ENCODE assay signal across 7 cellular contexts in genomic region chr15:82504074-82504473, GRCh38. TPM values are rescaled to one million over a fixed set of nuclear protein-coding genes. Genes with fewer than 3 reads are reported as not detected.
DNase-seq lines count a peak whose midpoint lies in the region; ATAC-seq, FAIRE-seq and TF ChIP-seq lines count a peak whose summit lies in the region.
"Not testable (repeated sequence)": the region's sequence is repeated elsewhere in the genome, so short reads cannot be mapped to it uniquely, and the experiment has no call there.

No MANE protein-coding gene starts in this region.

- dilution Hi-C loops in IMR-90 (cut with HindIII; ENCODE audit: low sequenced_read_pairs, unreplicated experiment): not testable (repeated sequence)

- not testable (repeated sequence) for DNase-seq in IMR-90; left lung; lower lobe of right lung; neural progenitor cell (ENCODE audit: low spot score); upper lobe of right lung; uterus

- not testable (repeated sequence) for H3K4me2 ChIP-seq in IMR-90 (ENCODE audit: low read depth, low read length); neural progenitor cell

- H2BK15ac ChIP-seq in IMR-90 (ENCODE audit: low read depth, low read length): not testable (repeated sequence)

- not testable (repeated sequence) for H3K9me3 ChIP-seq in IMR-90 (ENCODE audit: control insufficient read depth, insufficient read depth, low read length); left lung; lower lobe of right lung; neural progenitor cell (ENCODE audit: low read depth); upper lobe of right lung; uterus

- H3F3A ChIP-seq in neural progenitor cell (ENCODE audit: low read depth): not testable (repeated sequence)

- not testable (repeated sequence) for H4K5ac ChIP-seq in IMR-90 (ENCODE audit: low read depth, low read length)

- peak; percentile 67 for ATAC-seq in IMR-90 (ENCODE audit: low read depth)
- ATAC-seq in left lung: peak; percentile 78
- peak; percentile 54 to 83 for ATAC-seq in lower lobe of right lung
- peak; percentile 54 for ATAC-seq in upper lobe of right lung

- not testable (repeated sequence) for H2BK5ac ChIP-seq in IMR-90 (ENCODE audit: low read depth, low read length, poor library complexity, severe bottlenecking)

- not testable (repeated sequence) for H3K4me1 ChIP-seq in IMR-90 (ENCODE audit: control insufficient read depth, insufficient read depth, low read length); left lung; lower lobe of right lung; neural progenitor cell; upper lobe of right lung; uterus

- not testable (repeated sequence) for H3K79me1 ChIP-seq in IMR-90 (ENCODE audit: low read depth in 1 of 2, low read length in 2 of 2)

- not testable (repeated sequence) for H3K4me3 Mint-ChIP-seq in neural progenitor cell

- not testable (repeated sequence) for H3K9me3 Mint-ChIP-seq in neural progenitor cell

- H3K23ac ChIP-seq in IMR-90 (ENCODE audit: low read depth, low read length): not testable (repeated sequence)

- no CpG with 5 or more reads among the region's 3 CpGs for WGBS in IMR-90 (ENCODE audit: extremely low coverage in 2 of 2, insufficient read length in 1 of 2), 2 experiments

- not testable (repeated sequence) for H3K36me3 ChIP-seq in IMR-90 (ENCODE audit: control insufficient read depth, insufficient read depth, low read length); left lung; lower lobe of right lung; neural progenitor cell; upper lobe of right lung; uterus

- H3K18ac ChIP-seq in IMR-90 (ENCODE audit: low read depth, low read length): not testable (repeated sequence)

- intact Hi-C loops in IMR-90 (cut with micrococcal nuclease); left lung (cut with DNase I); lower lobe of right lung (cut with DNase I); upper lobe of right lung (cut with DNase I); uterus (cut with DNase I; ENCODE audit: low total_unique reads): not testable (repeated sequence)

- not testable (repeated sequence) for H4K91ac ChIP-seq in IMR-90 (ENCODE audit: insufficient read depth, low read depth, low read length)

- not testable (repeated sequence) for TF ChIP-seq CTCF in IMR-90 (conservative IDR thresholded peaks at IDR 0.05; ENCODE audit: low read depth, low read length); left lung (IDR thresholded peaks at IDR 0.05); lower lobe of right lung (IDR thresholded peaks at IDR 0.05); neural progenitor cell (IDR thresholded peaks at IDR 0.05); upper lobe of right lung (IDR thresholded peaks at IDR 0.05); uterus (IDR thresholded peaks at IDR 0.05)

- H2BK120ac ChIP-seq in IMR-90 (ENCODE audit: low read depth, low read length): not testable (repeated sequence)

- H4K8ac ChIP-seq in IMR-90 (ENCODE audit: low read depth in 2 of 2, low read length in 2 of 2): not testable (repeated sequence)

- H3K4ac ChIP-seq in IMR-90 (ENCODE audit: low read depth, low read length): not testable (repeated sequence)

- TF ChIP-seq RAD21 in IMR-90 (IDR thresholded peaks at IDR 0.05; ENCODE audit: low read length): not testable (repeated sequence)

- H3K27me3 ChIP-seq in IMR-90 (ENCODE audit: control insufficient read depth, insufficient read depth, low read length); left lung; lower lobe of right lung (ENCODE audit: low read depth); neural progenitor cell; upper lobe of right lung; uterus: not testable (repeated sequence)

- peaks cover 21% of the 10 kb centered on the region for H3K79me2 ChIP-seq in neural progenitor cell (ENCODE audit: low read depth)

- H3K27ac ChIP-seq in IMR-90 (ENCODE audit: insufficient read depth, low read length); left lung; lower lobe of right lung; upper lobe of right lung: not testable (repeated sequence)
- H3K27ac ChIP-seq in neural progenitor cell (peak overlapping the region; percentile 29), uterus (peak overlapping the region; percentile 62 to 68)

- not testable (repeated sequence) for TF ChIP-seq POLR2A in IMR-90 (IDR thresholded peaks at IDR 0.05; ENCODE audit: low read depth, low read length); uterus (IDR thresholded peaks at IDR 0.05)

- H4K20me1 ChIP-seq in IMR-90 (ENCODE audit: insufficient read depth, low read length): not testable (repeated sequence)
- H4K20me1 ChIP-seq in neural progenitor cell (ENCODE audit: low read depth): peaks cover 18% of the 10 kb centered on the region

- not testable (repeated sequence) for H2AK5ac ChIP-seq in IMR-90 (ENCODE audit: low read depth, low read length)

- H3K36me3 Mint-ChIP-seq in neural progenitor cell: not testable (repeated sequence)

- H2BK20ac ChIP-seq in IMR-90 (ENCODE audit: low read depth, low read length): not testable (repeated sequence)

- H3K9ac ChIP-seq in IMR-90 (ENCODE audit: low read depth, low read length); neural progenitor cell: not testable (repeated sequence)

- not testable (repeated sequence) for H3K27ac Mint-ChIP-seq in neural progenitor cell

- not testable (repeated sequence) for H3K4me1 Mint-ChIP-seq in neural progenitor cell

- POLR2A ChIA-PET in IMR-90 (lab: Charles Lee; ENCODE audit: unreplicated experiment): not testable (repeated sequence)

- not testable (repeated sequence) for H2AFZ ChIP-seq in IMR-90 (replicated peaks; ENCODE audit: low read length, poor library complexity); neural progenitor cell (replicated peaks)

- not testable (repeated sequence) for H3K27me3 Mint-ChIP-seq in neural progenitor cell (ENCODE audit: insufficient read depth, low read depth)

- not testable (repeated sequence) for H3K4me3 ChIP-seq in IMR-90 (ENCODE audit: insufficient read depth, low read depth, low read length); left lung; lower lobe of right lung; neural progenitor cell; upper lobe of right lung; uterus

- not testable (repeated sequence) for H2AK9ac ChIP-seq in IMR-90 (replicated peaks; ENCODE audit: low read depth, low read length, poor library complexity)

- not testable (repeated sequence) for H3K9me1 ChIP-seq in IMR-90 (ENCODE audit: insufficient read depth, low read length)

- H3K14ac ChIP-seq in IMR-90 (replicated peaks; ENCODE audit: low read depth, low read length): not testable (repeated sequence)

- CTCF ChIA-PET in IMR-90 (lab: Yijun Ruan, JAX): not testable (repeated sequence)

- in situ Hi-C loops in IMR-90 (cut with MboI; ENCODE audit: low sequenced_read_pairs): not testable (repeated sequence)

- not testable (repeated sequence) for H3K56ac ChIP-seq in IMR-90 (ENCODE audit: extremely low read depth, insufficient read depth, low read length)

- BruUV-seq in IMR-90 (replicated peaks; lab: Mats Ljungman, UMichigan): not testable (repeated sequence)

- peak; percentile 90 for FAIRE-seq in endometrium (lab: Jason Lieb, UNC)

RNA-seq across cellular contexts. Expression of gene RPS17, which starts 36.2 kb away (rescaled TPM):
- 2,617 and 3,477 TPM in 2 replicates for total RNA-seq in IMR-90 (2012; rRNA removed)
- 4,201 and 5,358 TPM in 2 replicates for polyA plus RNA-seq in IMR-90 (2012; rRNA removed)
- 3,823 and 3,949 TPM in 2 replicates for polyA plus RNA-seq in IMR-90 (2012; cell fraction: cytosol; rRNA removed)
- polyA plus RNA-seq in IMR-90 (2012; cell fraction: nucleus; rRNA removed; ENCODE audit: low replicate concordance): 543 and 2,209 TPM in 2 replicates
- 1,000 to 10,000 TPM; 1,218 to 1,390 TPM for total RNA-seq in left lung
- total RNA-seq in lower lobe of right lung: 1,182 TPM
- 3,589 and 4,695 TPM in 2 replicates for total RNA-seq in neural progenitor cell (ENCODE audit: low replicate concordance)
- 1,176 TPM for total RNA-seq in upper lobe of right lung
- total RNA-seq in uterus: 1,000 to 10,000 TPM in 3 of 4 donors, 100 to 1,000 TPM in 1; 754 to 4,808 (median 3,201) TPM
